1 cellular context compared by ENCODE assay signal in genomic region chr7:136245327-136246004, GRCh38.
TF ChIP-seq lines count a peak whose summit lies in the region.

No MANE protein-coding gene starts in this region.

TF ChIP-seq in K562, 482 proteins besides CTCF, POLR2A, EP300 and RAD21 (continued from another document):
- TF ChIP-seq PBX2 (CRISPR knock-in tag; IDR thresholded peaks at IDR 0.05; ENCODE audit: low read depth) (no peak), PBX2 (tag; conservative IDR thresholded peaks at IDR 0.05; ENCODE audit: low read depth) (peak; percentile 85), ZBTB40 (IDR thresholded peaks at IDR 0.05) (no peak), ZBTB40 (CRISPR knock-in tag; IDR thresholded peaks at IDR 0.05) (no peak), NRF1 (conservative IDR thresholded peaks at IDR 0.05 in 1 of 2, IDR thresholded peaks at IDR 0.05 in 1 of 2) (no peak), RBM25 (IDR thresholded peaks at IDR 0.05; ENCODE audit: low read depth, low read length, severe bottlenecking) (no peak), HES1 (IDR thresholded peaks at IDR 0.05; ENCODE audit: low read depth) (no peak), NFRKB (IDR thresholded peaks at IDR 0.05; ENCODE audit: low read depth) (peak; percentile 72), REST (CRISPR knock-in tag; IDR thresholded peaks at IDR 0.05; ENCODE audit: low read depth) (no peak), EP400 (IDR thresholded peaks at IDR 0.05) (peak; percentile 42; the same call in 1 of the 2 replicates), NR3C1 (CRISPR knock-in tag; IDR thresholded peaks at IDR 0.05) (no peak), PCBP1 (IDR thresholded peaks at IDR 0.05; ENCODE audit: low read depth, low read length, poor library complexity, severe bottlenecking) (no peak), HOMEZ (CRISPR knock-in tag; IDR thresholded peaks at IDR 0.05) (no peak), ZBTB9 (CRISPR knock-in tag; IDR thresholded peaks at IDR 0.05) (no peak), NUFIP1 (IDR thresholded peaks at IDR 0.05; ENCODE audit: partially characterized antibody) (no peak), CGGBP1 (CRISPR knock-in tag; IDR thresholded peaks at IDR 0.05) (no peak), ZNF174 (CRISPR knock-in tag; IDR thresholded peaks at IDR 0.05) (no peak), RB1 (IDR thresholded peaks at IDR 0.05; ENCODE audit: low read depth) (no peak), PRPF4 (IDR thresholded peaks at IDR 0.05; ENCODE audit: insufficient read depth, low read depth, low read length, poor library complexity, severe bottlenecking) (no peak), RFX7 (CRISPR knock-in tag; IDR thresholded peaks at IDR 0.05) (no peak), CSDE1 (IDR thresholded peaks at IDR 0.05) (no peak)
TF ChIP-seq in K562: peak in this region for 80.
